In the genomic region with DNA sequence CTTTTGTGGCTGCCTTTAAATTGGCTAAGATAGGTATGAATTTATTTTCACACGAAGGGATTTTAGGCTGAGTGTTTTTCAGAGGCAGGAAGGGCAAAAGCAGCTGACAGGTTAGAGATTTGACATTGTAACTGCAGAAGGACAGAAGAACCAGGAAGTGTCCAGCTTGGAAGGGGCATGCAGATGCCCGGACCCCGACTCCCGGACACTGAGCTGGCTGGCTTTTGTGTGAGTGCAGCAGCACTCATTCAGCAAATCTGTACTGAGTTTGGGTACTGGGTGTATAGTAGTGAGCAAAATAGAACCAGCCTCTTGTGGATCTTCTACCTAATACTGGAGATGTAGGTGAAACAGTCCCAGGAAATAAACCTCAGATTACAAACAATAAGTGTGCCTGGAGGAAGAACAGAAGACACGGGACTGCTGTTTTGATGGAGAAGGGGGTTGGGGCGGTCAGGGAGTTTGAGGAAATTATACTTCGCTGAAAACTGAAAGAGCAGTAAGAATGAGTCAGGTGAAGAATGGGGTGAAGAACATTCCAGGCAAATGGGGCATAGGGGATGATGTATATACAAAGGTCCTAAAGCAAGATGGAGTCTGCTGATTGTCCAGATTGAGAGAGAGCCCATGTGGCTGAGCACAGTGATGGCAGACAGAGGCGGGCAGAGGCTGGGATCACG, we compare ENCODE assay signal across 9 cellular contexts.
A peak's percentile ranks its signal among the peaks of the same experiment; 100 is the strongest.
DNase-seq lines count a peak whose midpoint lies in the region; ATAC-seq, FAIRE-seq and TF ChIP-seq lines count a peak whose summit lies in the region.
"Had no signal": no experiment of that assay in that cellular context is flagged by ENCODE, and none has a peak within 500 bp of the region (broad histone marks: within the 10 kb centered on the region; RNA-seq: fewer than 3 reads in every experiment).

No MANE protein-coding gene starts in this region.

- peak overlapping the region; percentile 44 for H3K27ac Mint-ChIP-seq in astrocyte (ENCODE audit: unreplicated experiment)

- peak overlapping the region; percentile 40 for H2AK5ac ChIP-seq in mesendoderm (ENCODE audit: low read length)

- peak overlapping the region; percentile 85 for H3K18ac ChIP-seq in mesendoderm (ENCODE audit: low read length)

- H3K23ac ChIP-seq in mesendoderm (ENCODE audit: low read length), result no peak overlapping the region

- H3K36me3 ChIP-seq in astrocyte (ENCODE audit: insufficient read depth, low read length) (no peaks in the 10 kb centered on the region), mesendoderm (ENCODE audit: control insufficient read depth, insufficient read depth, low read length) (no peaks in the 10 kb centered on the region), tibial artery (no peaks in the 10 kb centered on the region)

- no peak overlapping the region for H2BK15ac ChIP-seq in mesendoderm (replicated peaks; ENCODE audit: low read depth)

- H3K56ac ChIP-seq in mesendoderm (ENCODE audit: low read length), result peak overlapping the region; percentile 75

- FAIRE-seq in astrocyte (lab: Jason Lieb, UNC) (no peak), H54 (lab: Jason Lieb, UNC) (no peak)
- FAIRE-seq: D721Med had no signal

- H3K4me1 ChIP-seq in astrocyte (ENCODE audit: insufficient read depth, low read length), result peaks cover 23% of the 10 kb centered on the region
- peaks cover 38% of the 10 kb centered on the region for H3K4me1 ChIP-seq in mesendoderm (ENCODE audit: control insufficient read depth, low read depth, low read length)
- H3K4me1 ChIP-seq in tibial artery, result peaks cover 9 to 80% (median 65%) of the 10 kb centered on the region in 4 donors

- no peak for ATAC-seq in activated T-cell treated with anti-CD3 and anti-CD28 coated beads, Interleukin-2, amount 50 U/mL, for 4 hours
- no peak for ATAC-seq in HG02885 (IDR thresholded peaks at IDR 0.05; ENCODE audit: poor library complexity, unreplicated experiment)

- peak overlapping the region; percentile 60 for H3K4ac ChIP-seq in mesendoderm (ENCODE audit: low read depth, low read length)

- H3K4me3 Mint-ChIP-seq in activated T-cell treated with anti-CD3 and anti-CD28 coated beads, Interleukin-2, amount 50 U/mL, for 4 hours, result peak overlapping the region; percentile 59
- no peak overlapping the region for H3K4me3 Mint-ChIP-seq in astrocyte (ENCODE audit: unreplicated experiment)

- H2BK120ac ChIP-seq in mesendoderm (ENCODE audit: low read depth, low read length), result peak overlapping the region; percentile 64

- intact Hi-C loops in tibial artery (cut with DNase I; ENCODE audit: low total_unique reads), result no loop called here

- peak overlapping the region; percentile 82 for H3K4me2 ChIP-seq in astrocyte (ENCODE audit: low read length)
- H3K4me2 ChIP-seq in mesendoderm (ENCODE audit: low read length), result no peak overlapping the region

- peak overlapping the region; percentile 59 for H4K5ac ChIP-seq in mesendoderm (ENCODE audit: low read length)

- WGBS in mesendoderm (ENCODE audit: extremely low coverage, insufficient coverage, low lambda C conversion rate), result no CpG with 5 or more reads among the region's 9 CpGs

- TF ChIP-seq POLR2A in H54 (IDR thresholded peaks at IDR 0.05; ENCODE audit: low read depth, low read length), result no peak

- H3K27me3 Mint-ChIP-seq in activated T-cell treated with anti-CD3 and anti-CD28 coated beads, Interleukin-2, amount 50 U/mL, for 4 hours (ENCODE audit: low read depth), result peaks cover 50% of the 10 kb centered on the region
- peaks cover 17% of the 10 kb centered on the region for H3K27me3 Mint-ChIP-seq in astrocyte (ENCODE audit: low read depth, unreplicated experiment)

- peak overlapping the region; percentile 48 for H3K4me3 ChIP-seq in astrocyte (ENCODE audit: insufficient read depth, low read depth, low read length)
- H3K4me3 ChIP-seq in mesendoderm (ENCODE audit: low read length), result no peak overlapping the region
- H3K4me3 ChIP-seq in tibial artery, result peak overlapping the region; percentile 40 to 49

- TF ChIP-seq CTCF in astrocyte (IDR thresholded peaks at IDR 0.05; ENCODE audit: insufficient read depth, low read depth, low read length) (no peak), tibial artery (IDR thresholded peaks at IDR 0.05) (no peak)

- no peak overlapping the region for H4K8ac ChIP-seq in mesendoderm (ENCODE audit: low read depth, low read length)

- no peaks in the 10 kb centered on the region for H3K9me3 ChIP-seq in astrocyte (ENCODE audit: insufficient read depth, low read depth, low read length)
- H3K9me3 ChIP-seq in tibial artery, result no peaks in the 10 kb centered on the region

- no peak for DNase-seq in activated T-cell treated with anti-CD3 and anti-CD28 coated beads, Interleukin-2, amount 50 U/mL, for 4 hours
- DNase-seq in activated T-cell treated with anti-CD3 and anti-CD28 coated beads, Interleukin-2, amount 50 U/mL, for 48 hours, result no peak
- DNase-seq in astrocyte (ENCODE audit: low read depth) (no peak), mesendoderm (no peak), tibial artery (no peak), H54 (ENCODE audit: insufficient read length, low spot score) (no peak), NCI-H2081 treated with DMSO at 0.1 percent for 48 hours (lab: John Stamatoyannopoulos, UW) (no peak)

- H3K79me1 ChIP-seq in mesendoderm (ENCODE audit: low read length), result no peaks in the 10 kb centered on the region

- H3K9me3 Mint-ChIP-seq in activated T-cell treated with anti-CD3 and anti-CD28 coated beads, Interleukin-2, amount 50 U/mL, for 4 hours, result no peaks in the 10 kb centered on the region
- H3K9me3 Mint-ChIP-seq in astrocyte (ENCODE audit: unreplicated experiment), result no peaks in the 10 kb centered on the region

- H2AFZ ChIP-seq in astrocyte (ENCODE audit: low read depth, low read length), result peak overlapping the region; percentile 74

- no peaks in the 10 kb centered on the region for H4K20me1 ChIP-seq in astrocyte (ENCODE audit: insufficient read depth, low read length)

- no peak overlapping the region for H3K27ac ChIP-seq in astrocyte (ENCODE audit: low read depth, low read length)
- peak overlapping the region; percentile 78 for H3K27ac ChIP-seq in mesendoderm (ENCODE audit: low read depth, low read length)
- peak overlapping the region; percentile 88 for H3K27ac ChIP-seq in tibial artery

- H3K4me1 Mint-ChIP-seq in activated T-cell treated with anti-CD3 and anti-CD28 coated beads, Interleukin-2, amount 50 U/mL, for 4 hours (ENCODE audit: low read depth), result peaks cover 35% of the 10 kb centered on the region
- H3K4me1 Mint-ChIP-seq in astrocyte (ENCODE audit: low read depth, unreplicated experiment), result peaks cover 46% of the 10 kb centered on the region

- H3K79me2 ChIP-seq in astrocyte (ENCODE audit: insufficient read depth, low read length) (no peaks in the 10 kb centered on the region), mesendoderm (ENCODE audit: control insufficient read depth, insufficient read depth, low read length) (no peaks in the 10 kb centered on the region)

- H3K9ac ChIP-seq in astrocyte (ENCODE audit: low read length) (peak overlapping the region; percentile 49), mesendoderm (ENCODE audit: low read length) (peak overlapping the region; percentile 37)

- peaks cover 3% of the 10 kb centered on the region for H3K36me3 Mint-ChIP-seq in activated T-cell treated with anti-CD3 and anti-CD28 coated beads, Interleukin-2, amount 50 U/mL, for 4 hours (ENCODE audit: insufficient read depth)
- H3K36me3 Mint-ChIP-seq in astrocyte (ENCODE audit: low read depth, unreplicated experiment), result no peaks in the 10 kb centered on the region

- H3K27me3 ChIP-seq in astrocyte (ENCODE audit: insufficient read depth, low read length), result peaks cover 6% of the 10 kb centered on the region
- H3K27me3 ChIP-seq in mesendoderm (ENCODE audit: insufficient read depth, low read length, poor library complexity), result no peaks in the 10 kb centered on the region
- H3K27me3 ChIP-seq in tibial artery, result no peaks in the 10 kb centered on the region

- peak overlapping the region; percentile 82 for H2BK5ac ChIP-seq in mesendoderm (ENCODE audit: low read length)
